In the genomic region with DNA sequence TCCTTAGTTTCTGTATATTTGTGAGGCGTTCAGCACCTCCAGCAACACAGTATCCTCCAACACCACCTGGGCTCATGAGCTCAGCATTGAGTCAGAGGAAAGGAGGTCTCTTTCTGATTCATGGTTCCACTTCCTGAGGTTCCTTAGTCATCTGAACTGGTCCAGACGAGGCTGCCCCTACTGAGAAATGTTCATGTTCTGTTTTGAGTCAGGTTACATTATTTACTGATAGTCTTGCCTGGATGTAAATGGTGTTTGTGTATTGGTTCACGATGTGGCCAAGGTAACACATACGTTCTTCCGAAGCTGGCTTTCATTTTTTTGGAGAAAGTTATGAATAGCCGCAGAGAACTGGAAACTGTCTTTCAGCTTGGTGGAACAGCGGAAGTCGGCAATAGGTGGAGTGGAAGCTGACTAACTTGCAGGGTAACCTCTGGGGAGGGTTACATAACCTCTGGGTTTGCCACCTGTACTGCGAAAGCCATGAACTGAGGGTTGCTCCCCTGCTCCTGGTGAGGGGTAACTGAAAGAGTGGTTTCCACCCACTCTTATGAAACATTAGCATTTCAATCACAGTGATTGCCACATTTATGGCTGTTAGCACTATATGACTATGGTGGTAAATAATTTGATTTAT, we compare ENCODE assay signal across 9 cellular contexts. TPM values are rescaled to one million over a fixed set of nuclear protein-coding genes. Genes with fewer than 3 reads are reported as not detected.
A peak's percentile ranks its signal among the peaks of the same experiment; 100 is the strongest.
DNase-seq lines count a peak whose midpoint lies in the region; ATAC-seq and TF ChIP-seq lines count a peak whose summit lies in the region.
"Had no signal": no experiment of that assay in that cellular context is flagged by ENCODE, and none has a peak within 500 bp of the region (broad histone marks: within the 10 kb centered on the region; RNA-seq: fewer than 3 reads in every experiment).

No MANE protein-coding gene starts in this region.

- DNase-seq in 8988T = peak; percentile 24
- DNase-seq in activated B cell treated with CpG ODN at 0.5 μM for 24 hours = no peak
- DNase-seq in dermis microvascular lymphatic vessel endothelial cell (ENCODE audit: low read depth in 2 of 2) = peak; percentile 50 to 98
- DNase-seq in stimulated activated CD8-positive, alpha-beta memory T cell treated with anti-CD3 and anti-CD28 coated beads, Interleukin-12 subunit alpha, Interleukin-12 subunit beta, amount 100 ng/mL, for 24 hours (ENCODE audit: extremely low read depth) = peak; percentile 19
- no peak for DNase-seq in spleen
- DNase-seq in NCI-H510A (lab: John Stamatoyannopoulos, UW) = no peak

- H3K9me3 Mint-ChIP-seq in activated B cell treated with CpG ODN at 0.5 μM for 24 hours = no peaks in the 10 kb centered on the region

- intact Hi-C loops in activated B cell treated with CpG ODN at 0.5 μM for 24 hours (cut with micrococcal nuclease) (loop anchor here (2.0 kb wide), 1 partner anchor 41 kb away; the partner anchor contains the start of genes KLHL42 and MANSC4), spleen (cut with DNase I; ENCODE audit: low total_unique reads) (loop anchor here (5.0 kb wide), 1 partner anchor 90 kb away; no protein-coding TSS in a partner anchor)

- no peaks in the 10 kb centered on the region for H3K36me3 ChIP-seq in spleen
- H3K36me3 ChIP-seq: BLaER1 treated with 17β-estradiol and CSF1 and Interleukin-3, amounts not matched to agents 10 nM and 100 nM had no signal

- H3K4me3 ChIP-seq in spleen = peak overlapping the region in 1 of 8 donors; percentile 38
- H3K4me3 ChIP-seq: BLaER1 treated with 17β-estradiol and CSF1 and Interleukin-3, amounts not matched to agents 10 nM and 100 nM had no signal

- peaks cover 0 to 12% (median 10%) of the 10 kb centered on the region in 6 donors for H3K4me1 ChIP-seq in spleen

- H3K9me3 ChIP-seq in spleen = no peaks in the 10 kb centered on the region
- H3K9me3 ChIP-seq: BLaER1 treated with 17β-estradiol and CSF1 and Interleukin-3, amounts not matched to agents 10 nM and 100 nM had no signal

- peak overlapping the region; percentile 66 for H3K4me3 Mint-ChIP-seq in activated B cell treated with CpG ODN at 0.5 μM for 24 hours

- H3K27ac ChIP-seq in spleen = peak overlapping the region in 1 of 8 donors; percentile 8
- H3K27ac ChIP-seq: BLaER1 treated with 17β-estradiol and CSF1 and Interleukin-3, amounts not matched to agents 10 nM and 100 nM had no signal

- peaks cover 38% of the 10 kb centered on the region for H3K4me1 Mint-ChIP-seq in activated B cell treated with CpG ODN at 0.5 μM for 24 hours

- TF ChIP-seq CTCF in activated B cell treated with CpG ODN at 0.5 μM for 24 hours (IDR thresholded peaks at IDR 0.05) (no peak), spleen (IDR thresholded peaks at IDR 0.05 in 8 of 11, conservative IDR thresholded peaks at IDR 0.05 in 3 of 11) (no peak)

- H3K27me3 ChIP-seq in spleen (replicated peaks in 1 of 7) = peaks cover 0 to 9% (median 0%) of the 10 kb centered on the region in 7 donors
- H3K27me3 ChIP-seq: BLaER1 treated with 17β-estradiol and CSF1 and Interleukin-3, amounts not matched to agents 10 nM and 100 nM had no signal

- H3K27ac Mint-ChIP-seq in activated B cell treated with CpG ODN at 0.5 μM for 24 hours = peak overlapping the region; percentile 73

- POLR2A ChIA-PET in activated B cell treated with CpG ODN at 0.5 μM for 24 hours (lab: Charles Lee) = interaction anchor here (0.6 to 1.2 kb wide), 3 partner anchors 42 to 119 kb away, joined by 3 to 4 read pairs (median 3); no protein-coding TSS in a partner anchor

- H3K36me3 Mint-ChIP-seq in activated B cell treated with CpG ODN at 0.5 μM for 24 hours (ENCODE audit: low read depth) = no peaks in the 10 kb centered on the region

- TF ChIP-seq POLR2A in spleen (IDR thresholded peaks at IDR 0.05) = no peak

- WGBS in spleen, 5 donors = 49 to 71% (median 54%) methylated on average over 9 of the region's 9 CpGs

- H3K27me3 Mint-ChIP-seq in activated B cell treated with CpG ODN at 0.5 μM for 24 hours = peaks cover 2% of the 10 kb centered on the region

- CTCF ChIA-PET in activated B cell treated with CpG ODN at 0.5 μM for 24 hours (lab: Charles Lee) = interaction anchor here (0.6 to 2.9 kb wide), 8 partner anchors 8 to 1181 kb away, joined by 3 to 19 read pairs (median 6); no protein-coding TSS in a partner anchor

- ATAC-seq in GM19397 (IDR thresholded peaks at IDR 0.05; ENCODE audit: unreplicated experiment) (peak; percentile 65), HG03439 (IDR thresholded peaks at IDR 0.05; ENCODE audit: unreplicated experiment) (peak; percentile 75), activated B cell treated with CpG ODN at 0.5 μM for 24 hours (ENCODE audit: low read depth) (peak; percentile 78)

RNA-seq across cellular contexts. Expression of gene MANSC4, which starts 42.2 kb away (rescaled TPM):
- total RNA-seq in activated B cell treated with CpG ODN at 0.5 μM for 24 hours = not detected in 2 replicates
- total RNA-seq in dermis microvascular lymphatic vessel endothelial cell = not detected in 2 replicates
- not detected for total RNA-seq in spleen
- under 1 TPM; 0.16 to 0.33 (median 0.24) TPM for polyA plus RNA-seq in spleen

RNA-seq across cellular contexts. Expression of gene KLHL42, which starts 42.2 kb away (rescaled TPM):
- total RNA-seq in activated B cell treated with CpG ODN at 0.5 μM for 24 hours (15.9 and 19.3 TPM in 2 replicates), dermis microvascular lymphatic vessel endothelial cell (14.6 and 16.9 TPM in 2 replicates), spleen (10 to 100 TPM; 13.1 to 24.9 (median 21.3) TPM)
- 1 to 10 TPM; 4.4 to 5.4 (median 4.6) TPM for polyA plus RNA-seq in spleen

Comparison
In these comparisons a context has a peak if more than half of its experiments do, and no peak if none do; other contexts are left out.
1. DNase-seq: peak in 8988T (single experiment), dermis microvascular lymphatic vessel endothelial cell (2 of 2) and stimulated activated CD8-positive, alpha-beta memory T cell treated with anti-CD3 and anti-CD28 coated beads, Interleukin-12 subunit alpha, Interleukin-12 subunit beta, amount 100 ng/mL, for 24 hours (single experiment); none in activated B cell treated with CpG ODN at 0.5 μM for 24 hours (single experiment), spleen (single experiment) and NCI-H510A (single experiment).
2. Peak in every context shown above with its lines, with median percentiles within 50 percentile points of each other: ATAC-seq.